8 cellular contexts compared by ENCODE assay signal in the genomic region with DNA sequence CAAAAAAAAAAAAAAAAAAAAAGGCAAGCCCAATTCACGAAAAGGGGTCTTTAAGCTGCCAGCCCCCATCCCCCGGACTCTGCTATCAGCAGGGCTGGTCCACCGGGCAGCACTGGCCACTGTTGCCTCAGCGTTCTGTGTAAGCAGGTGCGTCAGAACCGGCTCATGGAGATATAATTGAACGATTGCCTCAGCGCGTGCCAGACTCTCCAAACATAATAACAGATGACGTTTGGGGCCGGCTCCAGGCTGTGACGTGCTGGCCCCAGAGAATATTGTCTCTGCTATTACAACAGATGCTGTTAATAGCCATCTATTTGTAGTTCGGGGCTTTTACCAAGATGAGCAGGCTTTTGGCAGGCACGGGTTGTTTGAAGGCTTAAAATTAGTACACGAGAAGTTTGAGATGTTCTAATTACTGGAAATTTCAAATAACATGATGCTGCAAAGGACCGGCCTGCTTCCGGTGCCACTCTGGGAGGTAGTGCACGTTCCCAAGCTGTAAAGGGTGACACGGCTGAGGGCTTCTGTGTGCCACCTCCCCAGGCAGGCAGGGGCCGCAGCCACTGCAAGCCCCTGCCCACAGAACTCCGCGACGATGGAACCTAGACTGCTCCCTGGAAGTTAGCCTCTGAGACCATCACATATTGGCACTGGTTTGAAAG. TPM values are rescaled to one million over a fixed set of nuclear protein-coding genes. Genes with fewer than 3 reads are reported as not detected.
DNase-seq lines count a peak whose midpoint lies in the region; ATAC-seq lines count a peak whose summit lies in the region.
"Not testable (repeated sequence)": the region's sequence is repeated elsewhere in the genome, so short reads cannot be mapped to it uniquely, and the experiment has no call there.
"Had no signal": no experiment of that assay in that cellular context is flagged by ENCODE, and none has a peak within 500 bp of the region (broad histone marks: within the 10 kb centered on the region; RNA-seq: fewer than 3 reads in every experiment).

No MANE protein-coding gene starts in this region.

- ATAC-seq in left colon = peak; percentile 32

- DNase-seq in DMS79 (lab: John Stamatoyannopoulos, UW) (peak; percentile 8), NCI-H1417 (lab: John Stamatoyannopoulos, UW) (peak; percentile 11 to 96 (median 88)), NCI-H345 treated with DMSO at 0.1 percent for 48 hours (lab: John Stamatoyannopoulos, UW; ENCODE audit: unreplicated experiment) (peak; percentile 39), T1000 (lab: John Stamatoyannopoulos, UW) (peak; percentile 17), fibroblast of gingiva (ENCODE audit: low read depth) (peak; percentile 95), left colon (peak in 1 of 2 donors; percentile 34), retina (peak; percentile 67)

- intact Hi-C loops in left colon (cut with DNase I, micrococcal nuclease) = not testable (repeated sequence)

RNA-seq across cellular contexts. Expression of a gene that starts 25.1 kb away (rescaled TPM):
- not detected for total RNA-seq in left colon
- total RNA-seq: cardiac muscle cell had no signal

RNA-seq across cellular contexts. Expression of a gene that starts 40.0 kb away (rescaled TPM):
- 10 to 100 TPM; 19.5 to 20.2 TPM for total RNA-seq in left colon

RNA-seq across cellular contexts. Expression of a gene that starts 41.9 kb away (rescaled TPM):
- total RNA-seq in left colon = 10 to 100 TPM in 1 of 2 donors, 1 to 10 TPM in 1; 3.6 to 11.2 TPM
